16 cellular contexts compared by ENCODE assay signal in the genomic region with DNA sequence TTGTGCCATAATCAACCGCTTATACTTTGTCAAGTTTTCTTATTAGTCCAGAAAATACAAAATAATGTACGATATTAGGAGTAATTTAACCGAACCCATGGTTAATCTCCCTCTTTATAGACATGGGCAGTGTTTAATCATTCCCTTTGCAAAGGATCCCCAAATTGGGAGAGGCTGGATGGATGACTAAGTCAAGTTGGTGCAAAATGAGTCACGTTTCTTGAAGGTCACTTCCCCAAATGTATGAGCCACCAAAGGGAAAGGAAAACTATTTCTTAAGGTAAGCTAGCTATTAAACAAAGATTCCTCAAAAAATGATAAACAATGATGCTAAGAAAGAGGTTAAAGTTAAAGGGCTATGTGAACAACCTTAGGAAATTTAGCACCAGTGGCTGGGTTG. TPM values are rescaled to one million over a fixed set of nuclear protein-coding genes. Genes with fewer than 3 reads are reported as not detected.
DNase-seq lines count a peak whose midpoint lies in the region; FAIRE-seq and TF ChIP-seq lines count a peak whose summit lies in the region.
"Had no signal": no experiment of that assay in that cellular context is flagged by ENCODE, and none has a peak within 500 bp of the region (broad histone marks: within the 10 kb centered on the region; RNA-seq: fewer than 3 reads in every experiment).

No MANE protein-coding gene starts in this region.

- 81 to 84% methylated on average over 4 of the region's 4 CpGs for WGBS in sigmoid colon, 2 donors

- intact Hi-C loops in PC-9 (cut with micrococcal nuclease; ENCODE audit: unreplicated experiment): no loop called here
- intact Hi-C loops in sigmoid colon (cut with DNase I): no loop called here

- H3K27me3 ChIP-seq in PC-9 (ENCODE audit: insufficient read depth, low read depth): no peaks in the 10 kb centered on the region
- no peaks in the 10 kb centered on the region for H3K27me3 ChIP-seq in sigmoid colon
- H3K27me3 ChIP-seq: heart right ventricle, vagina had no signal

- POLR2A ChIA-PET in PC-9 (lab: Charles Lee; ENCODE audit: unreplicated experiment): interaction anchor here (0.8 to 1.1 kb wide), 3 partner anchors 14 to 68 kb away, joined by 4 to 6 read pairs (median 4); no protein-coding TSS in a partner anchor

- H3K36me3 ChIP-seq in PC-9 (ENCODE audit: low read depth) (0 out of 2 replicates have a peak, but pooled peaks cover 4% of the 10 kb centered on the region), sigmoid colon (no peaks in the 10 kb centered on the region)
- H3K36me3 ChIP-seq: heart right ventricle, left ventricle myocardium inferior, vagina had no signal

- peaks cover 15% of the 10 kb centered on the region for H3K36me3 Mint-ChIP-seq in type B pancreatic cell

- H3K4me1 ChIP-seq in PC-9 (replicated peaks; ENCODE audit: insufficient read depth): peaks cover 95% of the 10 kb centered on the region
- H3K4me1 ChIP-seq in sigmoid colon: peaks cover 0 to 33% (median 12%) of the 10 kb centered on the region in 4 donors

- no peaks in the 10 kb centered on the region for H4K20me1 ChIP-seq in PC-9 (ENCODE audit: insufficient read depth)

- no peaks in the 10 kb centered on the region for H3K27me3 Mint-ChIP-seq in type B pancreatic cell

- CTCF ChIA-PET in PC-9 (lab: Charles Lee): no interaction called here

- H3K9me2 ChIP-seq in PC-9 (ENCODE audit: insufficient read depth): no peaks in the 10 kb centered on the region

- H3K4me3 ChIP-seq in PC-9: peak overlapping the region; percentile 50; the same call in 1 of the 2 replicates
- H3K4me3 ChIP-seq in sigmoid colon: no peak overlapping the region
- H3K4me3 ChIP-seq: heart right ventricle, left ventricle myocardium inferior, vagina had no signal

- no TSS peak for BruUV-seq in PC-9 (replicated peaks; lab: Mats Ljungman, UMichigan)

- H2AFZ ChIP-seq in PC-9: no peak overlapping the region

- peaks cover 84% of the 10 kb centered on the region for H3K79me2 ChIP-seq in PC-9 (ENCODE audit: low read depth)

- no peak for TF ChIP-seq CTCF in PC-9 (conservative IDR thresholded peaks at IDR 0.05)
- no peak for TF ChIP-seq CTCF in type B pancreatic cell (conservative IDR thresholded peaks at IDR 0.05)
- no peak for TF ChIP-seq CTCF in sigmoid colon (IDR thresholded peaks at IDR 0.05)

- peaks cover 38% of the 10 kb centered on the region for H3K4me1 Mint-ChIP-seq in type B pancreatic cell (ENCODE audit: unreplicated experiment)

- H3K4me2 ChIP-seq in PC-9: peak overlapping the region; percentile 86

- H3K9me3 ChIP-seq in PC-9 (ENCODE audit: insufficient read depth, low read depth) (no peaks in the 10 kb centered on the region), sigmoid colon (no peaks in the 10 kb centered on the region)
- H3K9me3 ChIP-seq: heart right ventricle, left ventricle myocardium inferior, vagina had no signal

- TF ChIP-seq EP300 in sigmoid colon (IDR thresholded peaks at IDR 0.05): no peak

- peak overlapping the region; percentile 6 for H3K4me3 Mint-ChIP-seq in type B pancreatic cell

- H3F3A ChIP-seq in PC-9 (ENCODE audit: insufficient read depth, low read depth): peaks cover 59% of the 10 kb centered on the region

- H3K27ac Mint-ChIP-seq in type B pancreatic cell: no peak overlapping the region

- TF ChIP-seq POLR2A in GM12891 (IDR thresholded peaks at IDR 0.05; ENCODE audit: low read depth, low read length) (no peak), sigmoid colon (IDR thresholded peaks at IDR 0.05) (no peak)

- H3K27ac ChIP-seq in PC-9: peak overlapping the region; percentile 99
- H3K27ac ChIP-seq in sigmoid colon: no peak overlapping the region
- H3K27ac ChIP-seq: vagina had no signal

- DNase-seq in SKM-1 treated with dmso at 0.1 percent for 144 hours (lab: John Stamatoyannopoulos, UW; ENCODE audit: unreplicated experiment) (peak; percentile 40), SKM-1 (lab: John Stamatoyannopoulos, UW; ENCODE audit: unreplicated experiment) (no peak), PC-9 (peak in 1 of 2 experiments; percentile 81), fibroblast of gingiva (ENCODE audit: low read depth) (peak; percentile 28), type B pancreatic cell (ENCODE audit: extremely low spot score, unreplicated experiment) (no peak), SW480 (ENCODE audit: low spot score) (no peak), GM12891 (ENCODE audit: insufficient read length, low spot score) (no peak), sigmoid colon (no peak)
- DNase-seq: activated CD4-positive, alpha-beta T cell treated with anti-CD3 and anti-CD28 coated beads for 1 hour; activated T-cell treated with anti-CD3 and anti-CD28 coated beads, Interleukin-2, amount 50 U/mL, for 1 hour; DND-41; heart right ventricle; left ventricle myocardium inferior; NCI-H1694; NCI-H774 had no signal

- peaks cover 7% of the 10 kb centered on the region for H3K9me3 Mint-ChIP-seq in type B pancreatic cell

- FAIRE-seq in GM12891 (lab: Jason Lieb, UNC): no peak

TF ChIP-seq in GM12891, 5 proteins besides CTCF, POLR2A, EP300 and RAD21:
- TF ChIP-seq POLR2AphosphoS5 (IDR thresholded peaks at IDR 0.05; ENCODE audit: low read depth, low read length): no peak
- TF ChIP-seq POU2F2 (IDR thresholded peaks at IDR 0.05; ENCODE audit: low read depth, low read length): no peak

RNA-seq across cellular contexts. Expression of a gene that starts 17.5 kb away (rescaled TPM):
- total RNA-seq in PC-9 (2021) (10.5 and 15.2 TPM in 2 replicates), type B pancreatic cell (ENCODE audit: low replicate concordance) (21.8 and 26.9 TPM in 2 replicates), sigmoid colon (10 to 100 TPM in 1 of 4 donors, 1 to 10 TPM in 3; 5.0 to 16.3 (median 7.6) TPM)
- 0.01 TPM for polyA plus RNA-seq in GM12891 (2012; ENCODE audit: low read depth, missing spikeins)
- 1 to 10 TPM; 3.5 to 5.4 (median 4.2) TPM for polyA plus RNA-seq in sigmoid colon

Comparison
In these comparisons a context has a peak if more than half of its experiments do, and no peak if none do; other contexts are left out.
1. DNase-seq: peak in SKM-1 treated with dmso at 0.1 percent for 144 hours (single experiment) and fibroblast of gingiva (single experiment); none in SKM-1 (single experiment), type B pancreatic cell (single experiment), SW480 (single experiment), GM12891 (single experiment) and sigmoid colon (single experiment).